9 cellular contexts compared by ENCODE assay signal in genomic region chr14:77067632-77068514, GRCh38. TPM values are rescaled to one million over a fixed set of nuclear protein-coding genes. Genes with fewer than 3 reads are reported as not detected.
A peak's percentile ranks its signal among the peaks of the same experiment; 100 is the strongest.
DNase-seq lines count a peak whose midpoint lies in the region; ATAC-seq, FAIRE-seq and TF ChIP-seq lines count a peak whose summit lies in the region.
"Had no signal": no experiment of that assay in that cellular context is flagged by ENCODE, and none has a peak within 500 bp of the region (broad histone marks: within the 10 kb centered on the region; RNA-seq: fewer than 3 reads in every experiment).

No MANE protein-coding gene starts in this region.

- no peak overlapping the region; the same call in 1 of the 2 replicates for H2AFZ ChIP-seq in H1 (ENCODE audit: low read length)

- peak overlapping the region; percentile 21 for H3K4ac ChIP-seq in H1 (replicated peaks; ENCODE audit: insufficient read length, low read depth, low read length)

- no peaks in the 10 kb centered on the region for H3K9me3 Mint-ChIP-seq in Calu3 (ENCODE audit: low read depth, unreplicated experiment)
- no peaks in the 10 kb centered on the region for H3K9me3 Mint-ChIP-seq in activated CD8-positive, alpha-beta T cell treated with anti-CD3 and anti-CD28 coated beads for 36 hours
- H3K9me3 Mint-ChIP-seq: IgD-negative memory B cell had no signal

- no peak overlapping the region for H4K8ac ChIP-seq in H1 (ENCODE audit: extremely low read depth, insufficient read depth, low read length)

- H3K4me3 Mint-ChIP-seq in Calu3 (ENCODE audit: low read depth, unreplicated experiment), result no peak overlapping the region
- H3K4me3 Mint-ChIP-seq in activated CD8-positive, alpha-beta T cell treated with anti-CD3 and anti-CD28 coated beads for 36 hours, result no peak overlapping the region

- H3K36me3 Mint-ChIP-seq in Calu3 (ENCODE audit: insufficient read depth, unreplicated experiment), result peaks cover 4% of the 10 kb centered on the region
- no peaks in the 10 kb centered on the region for H3K36me3 Mint-ChIP-seq in activated CD8-positive, alpha-beta T cell treated with anti-CD3 and anti-CD28 coated beads for 36 hours (ENCODE audit: low read depth)
- H3K36me3 Mint-ChIP-seq: IgD-negative memory B cell had no signal

- H3K27me3 ChIP-seq in H1 (replicated peaks in 1 of 4; ENCODE audit: control insufficient read depth in 3 of 4, extremely low read depth in 1 of 4, insufficient read depth in 3 of 4, low read length in 3 of 4), result no peaks in the 10 kb centered on the region

- peak; percentile 84 for DNase-seq in Calu3
- DNase-seq in NCI-H526 treated with DMSO at 0.1 percent for 48 hours (lab: John Stamatoyannopoulos, UW), result peak; percentile 15
- peak; percentile 68 for DNase-seq in activated CD8-positive, alpha-beta T cell treated with anti-CD3 and anti-CD28 coated beads for 36 hours
- peak; percentile 62 to 85 for DNase-seq in H1 (ENCODE audit: low read depth in 1 of 2, low spot score in 2 of 2)
- peak; percentile 63 to 82 (median 79) for DNase-seq in mucosa of descending colon
- peak in 5 of 6 experiments; percentile 19 to 56 (median 26) for DNase-seq in stimulated activated naive CD4-positive, alpha-beta T cell (lab: John Stamatoyannopoulos, UW)

- 43% methylated on average over 11 of the region's 11 CpGs; no CpG with 5 or more reads in 1 of the 2 experiments for WGBS in H1 (ENCODE audit: extremely low coverage in 1 of 2, insufficient coverage in 1 of 2, insufficient read length in 1 of 2, insufficient replicate concordance in 2 of 2, low coverage in 1 of 2, low lambda C conversion rate in 2 of 2, missing lambda C conversion rate in 1 of 2), 2 experiments

- TF ChIP-seq RAD21 in H1 (IDR thresholded peaks at IDR 0.05 in 1 of 2, conservative IDR thresholded peaks at IDR 0.05 in 1 of 2; ENCODE audit: low read depth in 2 of 2, low read length in 2 of 2), result peak; percentile 98 to 99

- H2AK5ac ChIP-seq in H1 (ENCODE audit: low read depth, low read length), result no peak overlapping the region

- peaks cover 0 to 3% (median 1%) of the 10 kb centered on the region in 4 experiments; a peak in 4 of 7 replicates for H3K4me1 ChIP-seq in H1 (replicated peaks in 1 of 4; ENCODE audit: control insufficient read depth in 3 of 4, insufficient read depth in 4 of 4, low read length in 3 of 4)
- H3K4me1 ChIP-seq in mucosa of descending colon (ENCODE audit: low read depth), result no peaks in the 10 kb centered on the region

- no peak for TF ChIP-seq EP300 in H1 (IDR thresholded peaks at IDR 0.05; ENCODE audit: borderline replicate concordance in 1 of 2, low read depth in 2 of 2, low read length in 2 of 2)

- no peak for TF ChIP-seq POLR2A in H1 (IDR thresholded peaks at IDR 0.05; ENCODE audit: control extremely low read depth in 1 of 2, low read depth in 2 of 2, low read length in 2 of 2)

- ATAC-seq in HG02852 (IDR thresholded peaks at IDR 0.05; ENCODE audit: unreplicated experiment) (peak; percentile 41), mucosa of descending colon (peak; percentile 87), HG02571 (IDR thresholded peaks at IDR 0.05; ENCODE audit: unreplicated experiment) (no peak)
- peak; percentile 79 for ATAC-seq in activated CD8-positive, alpha-beta T cell treated with anti-CD3 and anti-CD28 coated beads for 36 hours

- no peak overlapping the region for H3K56ac ChIP-seq in H1 (replicated peaks; ENCODE audit: insufficient read length, low read depth, low read length)

- no peaks in the 10 kb centered on the region for H3K23me2 ChIP-seq in H1 (ENCODE audit: low read depth, low read length)

- no peak overlapping the region for H3K14ac ChIP-seq in H1 (ENCODE audit: insufficient read length)

- H2BK120ac ChIP-seq in H1 (replicated peaks; ENCODE audit: low read depth, low read length), result no peak overlapping the region

- POLR2A ChIA-PET in activated CD8-positive, alpha-beta T cell treated with anti-CD3 and anti-CD28 coated beads for 36 hours (lab: Charles Lee), result no interaction called here
- POLR2A ChIA-PET in H1 (lab: Charles Lee; ENCODE audit: partially characterized antibody), result interaction anchor here (1.0 to 1.8 kb wide), 4 partner anchors 17 to 199 kb away, joined by 3 to 5 read pairs (median 4); no protein-coding TSS in a partner anchor

- H2BK12ac ChIP-seq in H1 (ENCODE audit: low read depth, low read length), result no peak overlapping the region

- no peak for FAIRE-seq in H1 (lab: Jason Lieb, UNC)

- no peaks in the 10 kb centered on the region for H3K79me2 ChIP-seq in H1 (ENCODE audit: control insufficient read depth in 1 of 2, insufficient read depth in 2 of 2, low read length in 2 of 2)

- H3K9ac ChIP-seq in H1 (replicated peaks in 1 of 4; ENCODE audit: extremely low read depth in 1 of 4, low read depth in 3 of 4, low read length in 3 of 4), result no peak overlapping the region

- H4K20me1 ChIP-seq in H1 (replicated peaks in 1 of 2; ENCODE audit: control insufficient read depth in 1 of 2, insufficient read depth in 2 of 2, low read length in 2 of 2), result no peaks in the 10 kb centered on the region

- TF ChIP-seq CTCF in Calu3 (IDR thresholded peaks at IDR 0.05; ENCODE audit: unreplicated experiment) (peak; percentile 88), H1 (IDR thresholded peaks at IDR 0.05; ENCODE audit: control extremely low read depth in 1 of 3, insufficient read depth in 1 of 3, low read depth in 1 of 3, low read length in 3 of 3) (peak; percentile 94 to 98 (median 95)), mucosa of descending colon (IDR thresholded peaks at IDR 0.05) (peak; percentile 74)
- TF ChIP-seq CTCF in activated CD8-positive, alpha-beta T cell treated with anti-CD3 and anti-CD28 coated beads for 36 hours (IDR thresholded peaks at IDR 0.05), result peak; percentile 83

- H3K79me1 ChIP-seq in H1 (ENCODE audit: low read depth, low read length), result no peaks in the 10 kb centered on the region

- no peaks in the 10 kb centered on the region for H3K27me3 Mint-ChIP-seq in Calu3 (ENCODE audit: unreplicated experiment)
- peaks cover 3% of the 10 kb centered on the region for H3K27me3 Mint-ChIP-seq in activated CD8-positive, alpha-beta T cell treated with anti-CD3 and anti-CD28 coated beads for 36 hours

- H3K4me3 ChIP-seq in H1 (ENCODE audit: extremely low read depth in 1 of 4, insufficient read depth in 2 of 4, low read depth in 3 of 4, low read length in 4 of 4), result no peak overlapping the region
- H3K4me3 ChIP-seq in mucosa of descending colon, result no peak overlapping the region

- no peak overlapping the region for H4K5ac ChIP-seq in H1 (ENCODE audit: insufficient read length, low read depth, low read length)

- no peak overlapping the region for H3K23ac ChIP-seq in H1 (ENCODE audit: insufficient read length)

- BruUV-seq in Calu3 (replicated peaks; lab: Mats Ljungman, UMichigan), result no TSS peak

- H2BK20ac ChIP-seq in H1 (ENCODE audit: low read length), result no peak overlapping the region

- peak overlapping the region; percentile 73; the same call in 1 of the 2 replicates for H2BK15ac ChIP-seq in H1 (ENCODE audit: low read length)

- H3K9me3 ChIP-seq in H1 (ENCODE audit: insufficient read depth in 2 of 2, low read depth in 1 of 2, low read length in 1 of 2) (no peaks in the 10 kb centered on the region), mucosa of descending colon (no peaks in the 10 kb centered on the region)

- peaks cover 25% of the 10 kb centered on the region for H3K4me1 Mint-ChIP-seq in Calu3 (ENCODE audit: low read depth, unreplicated experiment)
- no peaks in the 10 kb centered on the region for H3K4me1 Mint-ChIP-seq in activated CD8-positive, alpha-beta T cell treated with anti-CD3 and anti-CD28 coated beads for 36 hours (ENCODE audit: low read depth)

- H2BK5ac ChIP-seq in H1 (ENCODE audit: low read depth, low read length), result no peak overlapping the region

- H3K4me2 ChIP-seq in H1 (ENCODE audit: insufficient read depth in 1 of 2, low read depth in 2 of 2, low read length in 2 of 2), result no peak overlapping the region

- H3K27ac Mint-ChIP-seq in Calu3 (ENCODE audit: unreplicated experiment), result no peak overlapping the region
- H3K27ac Mint-ChIP-seq in activated CD8-positive, alpha-beta T cell treated with anti-CD3 and anti-CD28 coated beads for 36 hours, result no peak overlapping the region

- no peak overlapping the region for H4K91ac ChIP-seq in H1 (replicated peaks; ENCODE audit: insufficient read length, low read length)

- H3K27ac ChIP-seq in H1 (ENCODE audit: low read depth, low read length), result no peak overlapping the region

- no peak overlapping the region for H3K18ac ChIP-seq in H1 (ENCODE audit: extremely low read depth, low read length)

- intact Hi-C loops in Calu3 (cut with micrococcal nuclease; ENCODE audit: unreplicated experiment), result loop anchor here (1.0 kb wide), 2 partner anchors 39 to 155 kb away; no protein-coding TSS in a partner anchor
- intact Hi-C loops in activated CD8-positive, alpha-beta T cell treated with anti-CD3 and anti-CD28 coated beads for 36 hours (cut with micrococcal nuclease), result no loop called here
- intact Hi-C loops in mucosa of descending colon (cut with DNase I, micrococcal nuclease), result loop anchor here in 1 of 2 donors (5.0 kb wide), 2 partner anchors 156 to 196 kb away; no protein-coding TSS in a partner anchor

- no peaks in the 10 kb centered on the region for H3K36me3 ChIP-seq in H1 (ENCODE audit: control insufficient read depth in 2 of 4, insufficient read depth in 4 of 4, low read length in 3 of 4)
- no peaks in the 10 kb centered on the region for H3K36me3 ChIP-seq in mucosa of descending colon (ENCODE audit: low read depth)

- CTCF ChIA-PET in Calu3 (lab: Charles Lee), result interaction anchor here (0.6 to 5.9 kb wide), 8 partner anchors 9 to 200 kb away, joined by 3 to 63 read pairs (median 4); no protein-coding TSS in a partner anchor
- CTCF ChIA-PET in activated CD8-positive, alpha-beta T cell treated with anti-CD3 and anti-CD28 coated beads for 36 hours (lab: Charles Lee), result interaction anchor here (0.7 to 7.4 kb wide), 32 partner anchors 9 to 362 kb away, joined by 3 to 452 read pairs (median 6); partner anchors contain the start of gene IRF2BPL
- CTCF ChIA-PET in H1 (lab: Charles Lee; ENCODE audit: partially characterized antibody), result interaction anchor here (0.7 to 16.3 kb wide), 46 partner anchors 7 to 298 kb away, joined by 3 to 719 read pairs (median 4); partner anchors contain the start of gene IRF2BPL

RNA-seq across cellular contexts. Expression of gene CIPC, which starts 30.2 kb away (rescaled TPM):
- total RNA-seq in Calu3 (2022), result 16.5 and 18.9 TPM in 2 replicates
- 1 to 10 TPM; 8.8 to 9.6 TPM for total RNA-seq in activated CD8-positive, alpha-beta T cell treated with anti-CD3 and anti-CD28 coated beads for 36 hours
- 31.7 and 32.7 TPM in 2 replicates for total RNA-seq in H1 (2021; fragmentation: NEBNext Ultra II Directional; extraction: Animal tissue kit (Norgen Biotek cat#: 25700))
- 13.3 and 13.9 TPM in 2 replicates for polyA plus RNA-seq in H1 (2011; rRNA removed)
- polyA plus RNA-seq in H1 (2011; cell fraction: cytosol; rRNA removed), result 19.8 TPM
- 14.3 TPM for polyA plus RNA-seq in H1 (2011; cell fraction: nucleus; rRNA removed)
- 12.0 to 17.1 TPM (median 16.7 TPM) in 4 replicates for polyA plus RNA-seq in H1 (2012, experiment 1 of 2)
- polyA plus RNA-seq in H1 (2012, experiment 2 of 2), result 2.0 TPM
- polyA plus RNA-seq in H1 (2013, experiment 1 of 2), result 15.9 TPM
- 15.4 TPM for polyA plus RNA-seq in H1 (2013, experiment 2 of 2)
- 41.1 and 42.1 TPM in 2 replicates for polyA minus RNA-seq in H1 (2011; rRNA and poly(A)+ RNA removed)
- 17.5 TPM for polyA minus RNA-seq in H1 (2011; cell fraction: cytosol; rRNA and poly(A)+ RNA removed)
- polyA minus RNA-seq in H1 (2011; cell fraction: nucleus; rRNA and poly(A)+ RNA removed), result 15.8 TPM
- total RNA-seq in mucosa of descending colon, result 10 to 100 TPM; 45.7 to 84.9 (median 61.0) TPM

RNA-seq across cellular contexts. Expression of gene IRF2BPL, which starts 39.4 kb away (rescaled TPM):
- 30.1 and 33.1 TPM in 2 replicates for total RNA-seq in Calu3 (2022)
- 10 to 100 TPM; 36.2 to 37.7 TPM for total RNA-seq in activated CD8-positive, alpha-beta T cell treated with anti-CD3 and anti-CD28 coated beads for 36 hours
- 57.0 and 59.6 TPM in 2 replicates for total RNA-seq in H1 (2021; fragmentation: NEBNext Ultra II Directional; extraction: Animal tissue kit (Norgen Biotek cat#: 25700))
- 18.8 and 32.1 TPM in 2 replicates for polyA plus RNA-seq in H1 (2011; rRNA removed)
- polyA plus RNA-seq in H1 (2011; cell fraction: cytosol; rRNA removed), result 22.0 TPM
- 27.5 TPM for polyA plus RNA-seq in H1 (2011; cell fraction: nucleus; rRNA removed)
- polyA plus RNA-seq in H1 (2012, experiment 1 of 2), result 36.5 to 43.3 TPM (median 39.3 TPM) in 4 replicates
- polyA plus RNA-seq in H1 (2012, experiment 2 of 2), result 26.8 TPM
- polyA plus RNA-seq in H1 (2013, experiment 1 of 2), result 21.9 TPM
- 22.6 TPM for polyA plus RNA-seq in H1 (2013, experiment 2 of 2)
- 7.7 and 12.6 TPM in 2 replicates for polyA minus RNA-seq in H1 (2011; rRNA and poly(A)+ RNA removed)
- 47.4 TPM for polyA minus RNA-seq in H1 (2011; cell fraction: cytosol; rRNA and poly(A)+ RNA removed)
- polyA minus RNA-seq in H1 (2011; cell fraction: nucleus; rRNA and poly(A)+ RNA removed), result 25.9 TPM
- 10 to 100 TPM; 15.1 to 74.1 (median 19.3) TPM for total RNA-seq in mucosa of descending colon

Comparison
In these comparisons a context has a peak if more than half of its experiments do, and no peak if none do; other contexts are left out.
1. DNase-seq: peak in every context shown above with its lines; median percentile 84 in Calu3; 79 in mucosa of descending colon; 74 in H1; 68 in activated CD8-positive, alpha-beta T cell treated with anti-CD3 and anti-CD28 coated beads for 36 hours; 26 in stimulated activated naive CD4-positive, alpha-beta T cell; 15 in NCI-H526 treated with DMSO at 0.1 percent for 48 hours.